ENCODE assay signal across 19 cellular contexts in the genomic region with DNA sequence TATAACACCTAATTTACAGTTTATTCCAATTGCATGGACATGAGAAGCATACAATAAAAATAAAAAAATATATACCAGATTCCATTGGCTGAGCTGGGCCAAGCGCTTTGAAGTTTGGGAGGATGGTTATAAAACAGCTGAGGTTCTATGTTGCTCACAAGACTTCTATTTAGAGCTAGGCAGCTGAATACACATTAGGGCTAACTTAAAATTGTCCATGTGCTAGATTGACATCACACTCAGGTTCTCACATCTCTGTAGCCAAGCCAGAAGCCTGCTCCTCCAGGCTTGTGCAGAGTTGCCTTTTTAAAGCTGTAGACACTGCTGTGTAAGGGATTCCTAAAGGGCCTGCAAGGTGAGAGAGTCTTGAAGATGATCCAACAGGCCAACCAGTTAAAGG.
"Had no signal": no experiment of that assay in that cellular context is flagged by ENCODE, and none has a peak within 500 bp of the region (broad histone marks: within the 10 kb centered on the region; RNA-seq: fewer than 3 reads in every experiment).

No MANE protein-coding gene starts in this region.

- DNase-seq: colonic mucosa; cortex of kidney; dermis blood vessel endothelial cell; dorsolateral prefrontal cortex; effector CD4-positive, alpha-beta T cell; effector CD8-positive, alpha-beta T cell; effector memory CD4-positive, alpha-beta T cell; effector memory CD8-positive, alpha-beta T cell; endodermal cell; erythroblast; esophagus squamous epithelium; foreskin fibroblast; foreskin keratinocyte; foreskin melanocyte; gastrocnemius medialis; glutamatergic neuron; head of caudate nucleus; heart left ventricle; heart right ventricle had no signal
